17 cellular contexts compared by ENCODE assay signal in genomic region chr3:171086914-171087313, GRCh38.
"Had no signal": no experiment of that assay in that cellular context is flagged by ENCODE, and none has a peak within 500 bp of the region (broad histone marks: within the 10 kb centered on the region; RNA-seq: fewer than 3 reads in every experiment).

No MANE protein-coding gene starts in this region.

- H3K4me1 Mint-ChIP-seq: immature natural killer cell, memory B cell had no signal

- H3K27ac Mint-ChIP-seq: activated CD4-positive, alpha-beta T cell treated with anti-CD3 and anti-CD28 coated beads, Interleukin-2, amount 10 ng/mL, durations not matched to agents 24 days and 14 days; activated naive CD8-positive, alpha-beta T cell; dendritic cell treated with granulocyte-macrophage colony-stimulating factor and Interleukin-4, amounts not matched to agents 40 ng/mL and 50 ng/mL, for 4 days; immature natural killer cell; memory B cell had no signal

- H3K27me3 ChIP-seq: esophagus squamous epithelium, sigmoid colon, thyroid gland had no signal

- H3K9me3 ChIP-seq: esophagus squamous epithelium, sigmoid colon, thyroid gland had no signal

- H3K27ac ChIP-seq: esophagus squamous epithelium, sigmoid colon, thyroid gland had no signal

- H3K27me3 Mint-ChIP-seq: activated CD4-positive, alpha-beta T cell treated with anti-CD3 and anti-CD28 coated beads, Interleukin-2, amount 10 ng/mL, durations not matched to agents 24 days and 14 days; activated naive CD8-positive, alpha-beta T cell; dendritic cell treated with granulocyte-macrophage colony-stimulating factor and Interleukin-4, amounts not matched to agents 40 ng/mL and 50 ng/mL, for 4 days had no signal

- ATAC-seq: activated T-cell treated with anti-CD3 and anti-CD28 coated beads, Interleukin-2, amount 50 U/mL, for 4 hours had no signal

- H3K4me3 Mint-ChIP-seq: activated CD4-positive, alpha-beta T cell treated with anti-CD3 and anti-CD28 coated beads, Interleukin-2, amount 10 ng/mL, durations not matched to agents 24 days and 14 days; activated naive CD8-positive, alpha-beta T cell; activated T-cell treated with anti-CD3 and anti-CD28 coated beads, Interleukin-2, amount 50 U/mL, for 4 hours; dendritic cell treated with granulocyte-macrophage colony-stimulating factor and Interleukin-4, amounts not matched to agents 40 ng/mL and 50 ng/mL, for 4 days; immature natural killer cell; memory B cell had no signal

- H3K36me3 Mint-ChIP-seq: memory B cell had no signal

- DNase-seq: activated CD4-positive, alpha-beta T cell treated with anti-CD3 and anti-CD28 coated beads, Interleukin-2, amount 10 ng/mL, durations not matched to agents 24 days and 14 days; activated CD4-positive, CD25-positive, alpha-beta regulatory T cell; activated CD8-positive, alpha-beta memory T cell treated with anti-CD3 and anti-CD28 coated beads, Interleukin-2, amount 50 U/mL, for 4 hours; activated gamma-delta T cell; activated T-cell treated with anti-CD3 and anti-CD28 coated beads, Interleukin-2, amount 50 U/mL, for 4 hours; effector memory CD4-positive, alpha-beta T cell; esophagus squamous epithelium; immature natural killer cell; occipital lobe; sigmoid colon; stimulated activated CD4-positive, alpha-beta T cell treated with anti-CD3 and anti-CD28 coated beads, Interleukin-4, amount 100 ng/mL, for 4 hours; stimulated activated naive CD4-positive, alpha-beta T cell; T1000; thyroid gland had no signal

- H3K4me1 ChIP-seq: thyroid gland had no signal

- H3K4me3 ChIP-seq: esophagus squamous epithelium, sigmoid colon, thyroid gland had no signal

- H3K9me3 Mint-ChIP-seq: activated CD4-positive, alpha-beta T cell treated with anti-CD3 and anti-CD28 coated beads, Interleukin-2, amount 10 ng/mL, durations not matched to agents 24 days and 14 days; activated T-cell treated with anti-CD3 and anti-CD28 coated beads, Interleukin-2, amount 50 U/mL, for 4 hours; dendritic cell treated with granulocyte-macrophage colony-stimulating factor and Interleukin-4, amounts not matched to agents 40 ng/mL and 50 ng/mL, for 4 days; immature natural killer cell; memory B cell had no signal
